ENCODE assay signal across 3 cellular contexts in genomic region chrX:142549923-142550322, GRCh38.
TF ChIP-seq lines count a peak whose summit lies in the region.

No MANE protein-coding gene starts in this region.

TF ChIP-seq in A549, 52 proteins besides CTCF, POLR2A, EP300 and RAD21:
- TF ChIP-seq MAFK (IDR thresholded peaks at IDR 0.05; ENCODE audit: partially characterized antibody) = peak; percentile 94
- no peak for TF ChIP-seq JUN (IDR thresholded peaks at IDR 0.05)

TF ChIP-seq in IMR-90, 13 proteins besides CTCF, POLR2A, EP300 and RAD21:
- TF ChIP-seq MAFK (IDR thresholded peaks at IDR 0.05; ENCODE audit: low read depth, low read length) = peak; percentile 99
- TF ChIP-seq MXI1 (IDR thresholded peaks at IDR 0.05; ENCODE audit: borderline replicate concordance, low read depth, low read length) = no peak

TF ChIP-seq in H1, 55 proteins besides CTCF, POLR2A, EP300 and RAD21:
- TF ChIP-seq CHD2 (IDR thresholded peaks at IDR 0.05; ENCODE audit: low read length) (no peak), CHD7 (IDR thresholded peaks at IDR 0.05; ENCODE audit: insufficient replicate concordance, low read length) (no peak), MAFK (IDR thresholded peaks at IDR 0.05; ENCODE audit: low read depth, low read length) (peak; percentile 100), CTBP2 (IDR thresholded peaks at IDR 0.05; ENCODE audit: borderline replicate concordance, insufficient read depth, insufficient read length, low read length) (no peak), BACH1 (IDR thresholded peaks at IDR 0.05; ENCODE audit: low read length) (0 out of 2 replicates have a peak, but pooled peaks have one; percentile 27)
